In genomic region chr9:36928670-36929349, GRCh38 we compare ENCODE assay signal across 8 cellular contexts.
DNase-seq lines count a peak whose midpoint lies in the region; ATAC-seq and TF ChIP-seq lines count a peak whose summit lies in the region.

No MANE protein-coding gene starts in this region.

- H3K4me1 ChIP-seq in RWPE2 (ENCODE audit: insufficient read depth, poor library complexity, severe bottlenecking) = peaks cover 14% of the 10 kb centered on the region
- H3K4me1 ChIP-seq in effector memory CD4-positive, alpha-beta T cell (ENCODE audit: control insufficient read depth, insufficient read depth, low read length, poor library complexity, severe bottlenecking) = no peaks in the 10 kb centered on the region

- no peaks in the 10 kb centered on the region for H3K9me3 ChIP-seq in RWPE2 (ENCODE audit: severe bottlenecking)
- no peaks in the 10 kb centered on the region for H3K9me3 ChIP-seq in effector memory CD4-positive, alpha-beta T cell (ENCODE audit: control insufficient read depth, low read length)

- H3K27me3 ChIP-seq in RWPE2 (ENCODE audit: insufficient read depth, poor library complexity, severe bottlenecking) (no peaks in the 10 kb centered on the region), kidney epithelial cell (ENCODE audit: control insufficient read depth, insufficient read depth, low read length) (peaks cover 2% of the 10 kb centered on the region), dorsolateral prefrontal cortex (peaks cover 0 to 3% (median 0%) of the 10 kb centered on the region in 45 donors)
- H3K27me3 ChIP-seq in effector memory CD4-positive, alpha-beta T cell (replicated peaks; ENCODE audit: control insufficient read depth, insufficient read depth, low read length, poor library complexity, severe bottlenecking) = no peaks in the 10 kb centered on the region

- H3K27ac ChIP-seq in RWPE2 (ENCODE audit: poor library complexity, severe bottlenecking) = no peak overlapping the region
- H3K27ac ChIP-seq in dorsolateral prefrontal cortex = no peak overlapping the region
- no peak overlapping the region for H3K27ac ChIP-seq in effector memory CD4-positive, alpha-beta T cell (ENCODE audit: insufficient read depth, low read length, poor library complexity, severe bottlenecking)

- H3K36me3 ChIP-seq in RWPE2 (ENCODE audit: low read depth) = no peaks in the 10 kb centered on the region
- H3K36me3 ChIP-seq in kidney epithelial cell (ENCODE audit: control insufficient read depth, insufficient read depth, low read length) = no peaks in the 10 kb centered on the region
- H3K36me3 ChIP-seq in effector memory CD4-positive, alpha-beta T cell (ENCODE audit: control insufficient read depth, insufficient read depth, low read length) = no peaks in the 10 kb centered on the region

- TF ChIP-seq CTCF in RWPE2 (IDR thresholded peaks at IDR 0.05; ENCODE audit: poor library complexity, severe bottlenecking) (no peak), kidney epithelial cell (IDR thresholded peaks at IDR 0.05; ENCODE audit: insufficient read depth, low read length, poor library complexity, severe bottlenecking) (no peak), dorsolateral prefrontal cortex (IDR thresholded peaks at IDR 0.05 in 54 of 56, conservative IDR thresholded peaks at IDR 0.05 in 2 of 56; ENCODE audit: low read depth in 1 of 56, partially characterized antibody in 56 of 56) (no peak), lower leg skin (IDR thresholded peaks at IDR 0.05) (no peak)

- no peak overlapping the region for H3K4me3 ChIP-seq in RWPE2 (ENCODE audit: severe bottlenecking)
- no peak overlapping the region for H3K4me3 ChIP-seq in kidney epithelial cell (ENCODE audit: low read depth, low read length)
- H3K4me3 ChIP-seq in dorsolateral prefrontal cortex = no peak overlapping the region
- H3K4me3 ChIP-seq in effector memory CD4-positive, alpha-beta T cell (ENCODE audit: insufficient read depth, low read depth, low read length, poor library complexity, severe bottlenecking) = no peak overlapping the region
- H3K4me3 ChIP-seq in lower leg skin (ENCODE audit: low read depth, poor library complexity, severe bottlenecking) = no peak overlapping the region

- 32 to 35% methylated on average over 3 of the region's 3 CpGs for WGBS in lower leg skin, 2 donors

- intact Hi-C loops in dorsolateral prefrontal cortex (cut with DNase I) = no loop called here
- intact Hi-C loops in lower leg skin (cut with DNase I; ENCODE audit: low total_unique reads) = no loop called here

- TF ChIP-seq POLR2A in lower leg skin (IDR thresholded peaks at IDR 0.05) = no peak

- DNase-seq in RWPE2 (ENCODE audit: low spot score) = no peak
- DNase-seq in kidney epithelial cell (ENCODE audit: low read depth) = peak; percentile 48
- no peak for DNase-seq in dorsolateral prefrontal cortex
- no peak for DNase-seq in NCI-H187 (lab: John Stamatoyannopoulos, UW)
- DNase-seq in effector memory CD4-positive, alpha-beta T cell = no peak
- no peak for DNase-seq in lower leg skin (ENCODE audit: low spot score in 2 of 2)

- ATAC-seq in GM18502 (IDR thresholded peaks at IDR 0.05; ENCODE audit: poor library complexity, unreplicated experiment) (peak; percentile 75), HG02610 (IDR thresholded peaks at IDR 0.05; ENCODE audit: unreplicated experiment) (peak; percentile 81), RWPE2 (ENCODE audit: low read depth) (peak; percentile 68)
